ENCODE assay signal across 28 cellular contexts in genomic region chrX:64150775-64151174, GRCh38.
"Had no signal": no experiment of that assay in that cellular context is flagged by ENCODE, and none has a peak within 500 bp of the region (broad histone marks: within the 10 kb centered on the region; RNA-seq: fewer than 3 reads in every experiment).

No MANE protein-coding gene starts in this region.

- H3K36me3 Mint-ChIP-seq: mesothelial cell of epicardium, naive B cell, natural killer cell had no signal

- H3K4me3 Mint-ChIP-seq: mesothelial cell of epicardium; naive B cell; natural killer cell; stimulated activated naive B cell treated with anti-CD40 and anti-IgM and Interleukin-4, amounts not matched to agents 10 μg/mL and 1 μg/mL and 100 μg/mL, for 72 hours had no signal

- H3K27ac Mint-ChIP-seq: mesothelial cell of epicardium; natural killer cell; progenitor cell of endocrine pancreas; stimulated activated naive B cell treated with anti-CD40 and anti-IgM and Interleukin-4, amounts not matched to agents 10 μg/mL and 1 μg/mL and 100 μg/mL, for 72 hours had no signal

- H3K27me3 Mint-ChIP-seq: naive B cell; progenitor cell of endocrine pancreas; stimulated activated naive B cell treated with anti-CD40 and anti-IgM and Interleukin-4, amounts not matched to agents 10 μg/mL and 1 μg/mL and 100 μg/mL, for 72 hours had no signal

- H3K4me1 Mint-ChIP-seq: mesothelial cell of epicardium; naive B cell; natural killer cell; stimulated activated naive B cell treated with anti-CD40 and anti-IgM and Interleukin-4, amounts not matched to agents 10 μg/mL and 1 μg/mL and 100 μg/mL, for 72 hours had no signal

- ATAC-seq: left colon; left lung; lower lobe of right lung; natural killer cell; sciatic nerve; stimulated activated naive B cell treated with anti-CD40 and anti-IgM and Interleukin-4, amounts not matched to agents 10 μg/mL and 1 μg/mL and 100 μg/mL, for 72 hours; stimulated activated naive CD8-positive, alpha-beta T cell treated with anti-CD3 and anti-CD28 coated beads, Interleukin-15, Interleukin-2, amounts not matched to agents 100 U/mL and 50 U/mL, for 24 hours; upper lobe of right lung had no signal

- FAIRE-seq: keratinocyte, urothelium cell line had no signal

- H3K4me1 ChIP-seq: left lung, lower lobe of right lung, right atrium auricular region, stomach, testis, thyroid gland, transverse colon, upper lobe of right lung had no signal

- DNase-seq: hippocampal formation; kidney glomerular epithelial cell; left colon; left lung; lower lobe of right lung; mammary epithelial cell; mesenchymal stem cell; naive B cell; natural killer cell; ovary; stimulated activated CD4-positive, alpha-beta T cell treated with anti-CD3 and anti-CD28 coated beads, Interleukin-12 subunit alpha, Interleukin-12 subunit beta, amount 100 ng/mL, for 4 hours; stimulated activated CD4-positive, alpha-beta T cell treated with anti-CD3 and anti-CD28 coated beads, Interleukin-15, amount 100 ng/mL, for 24 hours; stimulated activated CD4-positive, alpha-beta T cell treated with anti-CD3 and anti-CD28 coated beads, Interleukin-2, amount 100 ng/mL, for 24 hours; stimulated activated CD4-positive, alpha-beta T cell treated with anti-CD3 and anti-CD28 coated beads, Interleukin-4, amount 100 ng/mL, for 1 hour; stimulated activated naive B cell treated with anti-CD40 and anti-IgM and Interleukin-4, amounts not matched to agents 10 μg/mL and 1 μg/mL and 100 μg/mL, for 72 hours; stimulated activated naive CD8-positive, alpha-beta T cell treated with anti-CD3 and anti-CD28 coated beads, Interleukin-15, Interleukin-2, amounts not matched to agents 100 U/mL and 50 U/mL, for 24 hours; stomach; testis; thyroid gland; transverse colon; upper lobe of right lung had no signal

- H3K27me3 ChIP-seq: left lung, ovary, right atrium auricular region, stomach, testis, thyroid gland, transverse colon, upper lobe of right lung had no signal

- H3K27ac ChIP-seq: left lung, lower lobe of right lung, ovary, right atrium auricular region, skin epidermis, stomach, testis, thyroid gland, transverse colon, upper lobe of right lung had no signal

- H3K4me3 ChIP-seq: left lung, lower lobe of right lung, ovary, right atrium auricular region, skin epidermis, stomach, testis, thyroid gland, transverse colon, upper lobe of right lung had no signal

- H3K36me3 ChIP-seq: left lung, lower lobe of right lung, ovary, right atrium auricular region, stomach, thyroid gland, transverse colon, upper lobe of right lung had no signal
